ENCODE assay signal across 24 cellular contexts in the genomic region with DNA sequence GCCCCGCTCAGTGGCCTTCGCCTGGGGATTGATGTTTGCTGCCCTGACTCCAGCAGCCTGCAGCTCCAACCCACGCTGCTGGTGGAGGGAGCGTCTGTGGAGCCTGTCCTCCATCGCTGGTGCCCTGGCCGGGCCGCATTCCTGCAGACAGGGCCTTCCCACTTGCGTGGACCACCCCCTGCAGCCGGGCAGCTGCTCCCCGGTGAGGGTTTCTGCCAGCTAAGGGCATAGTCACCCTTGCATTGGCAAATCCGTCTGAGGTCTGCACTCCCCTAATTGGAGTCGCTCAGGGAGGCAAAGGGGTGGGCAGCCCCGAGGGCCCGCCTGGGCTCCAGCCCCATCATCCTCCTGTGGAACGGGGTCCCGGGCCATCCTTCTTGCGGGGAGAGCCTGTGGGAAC. TPM values are rescaled to one million over a fixed set of nuclear protein-coding genes. Genes with fewer than 3 reads are reported as not detected.
"Had no signal": no experiment of that assay in that cellular context is flagged by ENCODE, and none has a peak within 500 bp of the region (broad histone marks: within the 10 kb centered on the region; RNA-seq: fewer than 3 reads in every experiment).

No MANE protein-coding gene starts in this region.

- H3K4me3 ChIP-seq: esophagus muscularis mucosa, gastroesophageal sphincter, left ventricle myocardium inferior, lower lobe of right lung, sigmoid colon, skin epidermis, upper lobe of right lung, vagina had no signal

- H3K27me3 ChIP-seq: upper lobe of right lung, vagina had no signal

- H3K27me3 Mint-ChIP-seq: memory B cell; stimulated activated naive B cell treated with anti-CD40 and anti-IgM and Interleukin-4, amounts not matched to agents 10 μg/mL and 1 μg/mL and 100 μg/mL, for 72 hours; stimulated activated naive CD8-positive, alpha-beta T cell treated with anti-CD3 and anti-CD28 coated beads, Interleukin-15, amount 100 ng/mL, for 72 hours had no signal

- H3K36me3 ChIP-seq: esophagus muscularis mucosa, gastroesophageal sphincter, lower lobe of right lung, sigmoid colon, upper lobe of right lung, vagina had no signal

- H3K27ac Mint-ChIP-seq: dendritic cell treated with granulocyte-macrophage colony-stimulating factor and Interleukin-4, amounts not matched to agents 40 ng/mL and 50 ng/mL, for 4 days; effector memory CD8-positive, alpha-beta T cell; immature natural killer cell; memory B cell; natural killer cell; stimulated activated naive B cell treated with anti-CD40 and anti-IgM and Interleukin-4, amounts not matched to agents 10 μg/mL and 1 μg/mL and 100 μg/mL, for 72 hours; stimulated activated naive CD8-positive, alpha-beta T cell treated with anti-CD3 and anti-CD28 coated beads, Interleukin-15, amount 100 ng/mL, for 72 hours had no signal

- FAIRE-seq: keratinocyte had no signal

- H3K4me1 ChIP-seq: gastroesophageal sphincter, lower lobe of right lung, sigmoid colon, upper lobe of right lung, vagina had no signal

- H3K9me3 Mint-ChIP-seq: dendritic cell treated with granulocyte-macrophage colony-stimulating factor and Interleukin-4, amounts not matched to agents 40 ng/mL and 50 ng/mL, for 4 days; effector memory CD8-positive, alpha-beta T cell; immature natural killer cell; memory B cell; natural killer cell; stimulated activated naive CD8-positive, alpha-beta T cell treated with anti-CD3 and anti-CD28 coated beads, Interleukin-15, amount 100 ng/mL, for 72 hours had no signal

- H3K4me1 Mint-ChIP-seq: immature natural killer cell; memory B cell; natural killer cell; stimulated activated naive B cell treated with anti-CD40 and anti-IgM and Interleukin-4, amounts not matched to agents 10 μg/mL and 1 μg/mL and 100 μg/mL, for 72 hours; stimulated activated naive CD8-positive, alpha-beta T cell treated with anti-CD3 and anti-CD28 coated beads, Interleukin-15, amount 100 ng/mL, for 72 hours had no signal

- H3K27ac ChIP-seq: epithelial cell of prostate, esophagus muscularis mucosa, gastroesophageal sphincter, left ventricle myocardium inferior, lower lobe of right lung, sigmoid colon, skin epidermis, upper lobe of right lung, vagina had no signal

- H3K4me3 Mint-ChIP-seq: dendritic cell treated with granulocyte-macrophage colony-stimulating factor and Interleukin-4, amounts not matched to agents 40 ng/mL and 50 ng/mL, for 4 days; effector memory CD8-positive, alpha-beta T cell; immature natural killer cell; memory B cell; mesothelial cell of epicardium; natural killer cell; stimulated activated naive B cell treated with anti-CD40 and anti-IgM and Interleukin-4, amounts not matched to agents 10 μg/mL and 1 μg/mL and 100 μg/mL, for 72 hours; stimulated activated naive CD8-positive, alpha-beta T cell treated with anti-CD3 and anti-CD28 coated beads, Interleukin-15, amount 100 ng/mL, for 72 hours had no signal

- H3K36me3 Mint-ChIP-seq: immature natural killer cell; memory B cell; natural killer cell; stimulated activated naive B cell treated with anti-CD40 and anti-IgM and Interleukin-4, amounts not matched to agents 10 μg/mL and 1 μg/mL and 100 μg/mL, for 72 hours had no signal

- DNase-seq: effector memory CD8-positive, alpha-beta T cell; glutamatergic neuron; immature natural killer cell; left cardiac atrium; left ventricle myocardium inferior; lower lobe of right lung; natural killer cell; sigmoid colon; stimulated activated CD4-positive, alpha-beta T cell treated with anti-CD3 and anti-CD28 coated beads, Interleukin-2, amount 100 ng/mL, for 24 hours; stimulated activated CD4-positive, alpha-beta T cell treated with anti-CD3 and anti-CD28 coated beads, Interleukin-4, amount 100 ng/mL, for 4 hours; stimulated activated naive B cell treated with anti-CD40 and anti-IgM and Interleukin-4, amounts not matched to agents 10 μg/mL and 1 μg/mL and 100 μg/mL, for 72 hours; stimulated activated naive CD8-positive, alpha-beta T cell treated with anti-CD3 and anti-CD28 coated beads, Interleukin-15, amount 100 ng/mL, for 72 hours; substantia nigra; upper lobe of right lung had no signal

- H3K9me3 ChIP-seq: lower lobe of right lung, upper lobe of right lung, vagina had no signal

RNA-seq across cellular contexts. Expression of a gene that starts 43.5 kb away (rescaled TPM):
- total RNA-seq: myocyte had no signal
